Comparison of ENCODE assay signal across 8 cellular contexts in genomic region chr15:57591822-57592367, GRCh38. TPM values are rescaled to one million over a fixed set of nuclear protein-coding genes. Genes with fewer than 3 reads are reported as not detected.
A peak's percentile ranks its signal among the peaks of the same experiment; 100 is the strongest.
DNase-seq lines count a peak whose midpoint lies in the region; ATAC-seq and TF ChIP-seq lines count a peak whose summit lies in the region.

TSS of gene MYZAP (plus strand) at chr15:57591904. CDS start at chr15:57592035, 131 bp downstream.

- H3K4me3 Mint-ChIP-seq in activated naive CD4-positive, alpha-beta T cell treated with anti-CD3 and anti-CD28 coated beads, Interleukin-2, amount 50 U/mL, for 24 hours, result peak within 1 kb of the TSS; percentile 83

- H3K27me3 ChIP-seq in Panc1 (ENCODE audit: control insufficient read depth, insufficient read depth, low read length) (peaks cover 22% of the 10 kb centered on the region), heart right ventricle (peaks cover 0 to 19% (median 0%) of the 10 kb centered on the region in 7 donors)

- no peak within 1 kb of the TSS for H3K27ac ChIP-seq in Panc1 (ENCODE audit: low read length)
- H3K27ac ChIP-seq in heart right ventricle, result peak within 1 kb of the TSS; percentile 75 to 95 (median 91)

- no TSS peak for BruUV-seq in Panc1 (replicated peaks; lab: Mats Ljungman, UMichigan)

- H3K27ac Mint-ChIP-seq in activated naive CD4-positive, alpha-beta T cell treated with anti-CD3 and anti-CD28 coated beads, Interleukin-2, amount 50 U/mL, for 24 hours, result no peak within 1 kb of the TSS

- in situ Hi-C loops in Panc1 (cut with HindIII; ENCODE audit: low pct_unique_long_range_greater_than_20kb, low sequenced_read_pairs), result no loop called here

- peak; percentile 40 for DNase-seq in COLO668 (lab: John Stamatoyannopoulos, UW; ENCODE audit: unreplicated experiment)
- DNase-seq in Panc1 (ENCODE audit: low read depth, low spot score), result no peak
- DNase-seq in heart right ventricle, result peak; percentile 61 to 74
- peak; percentile 50 for DNase-seq in retina
- DNase-seq in NCI-H128 (lab: John Stamatoyannopoulos, UW; ENCODE audit: unreplicated experiment), result no peak

- peaks cover 3% of the 10 kb centered on the region for H3K36me3 Mint-ChIP-seq in activated naive CD4-positive, alpha-beta T cell treated with anti-CD3 and anti-CD28 coated beads, Interleukin-2, amount 50 U/mL, for 24 hours

- H3K36me3 ChIP-seq in Panc1 (ENCODE audit: control insufficient read depth, insufficient read depth, low read length), result peaks cover 2% of the 10 kb centered on the region; the same call in 1 of the 2 replicates
- H3K36me3 ChIP-seq in heart right ventricle, result no peaks in the 10 kb centered on the region

- H3K4me3 ChIP-seq in Panc1 (ENCODE audit: low read depth in 2 of 2, low read length in 2 of 2) (peak within 1 kb of the TSS; percentile 34 to 40), heart right ventricle (peak within 1 kb of the TSS; percentile 42 to 86 (median 78))

- TF ChIP-seq CTCF in Panc1 (IDR thresholded peaks at IDR 0.05) (no peak), heart right ventricle (IDR thresholded peaks at IDR 0.05) (peak in 1 of 9 donors; percentile 26)

- ATAC-seq in Panc1 (peak; percentile 86), heart right ventricle (peak; percentile 39 to 80 (median 62)), HG02678 (IDR thresholded peaks at IDR 0.05; ENCODE audit: unreplicated experiment) (no peak), HG02884 (IDR thresholded peaks at IDR 0.05; ENCODE audit: unreplicated experiment) (no peak)

- POLR2A ChIA-PET in Panc1 (lab: Charles Lee), result interaction anchor here (0.7 kb wide), 1 partner anchor 1393 kb away, joined by 6 read pairs; no protein-coding TSS in a partner anchor

- no peaks in the 10 kb centered on the region for H3K9me3 Mint-ChIP-seq in activated naive CD4-positive, alpha-beta T cell treated with anti-CD3 and anti-CD28 coated beads, Interleukin-2, amount 50 U/mL, for 24 hours

- H3K27me3 Mint-ChIP-seq in activated naive CD4-positive, alpha-beta T cell treated with anti-CD3 and anti-CD28 coated beads, Interleukin-2, amount 50 U/mL, for 24 hours, result peaks cover 5% of the 10 kb centered on the region

- CTCF ChIA-PET in Panc1 (lab: Charles Lee), result no interaction called here

- H3K4me1 Mint-ChIP-seq in activated naive CD4-positive, alpha-beta T cell treated with anti-CD3 and anti-CD28 coated beads, Interleukin-2, amount 50 U/mL, for 24 hours, result peaks cover 48% of the 10 kb centered on the region

- intact Hi-C loops in Panc1 (cut with micrococcal nuclease; ENCODE audit: unreplicated experiment) (no loop called here), heart right ventricle (cut with DNase I) (loop anchor here in 3 of 10 donors (1.0 to 2.0 kb wide), 3 partner anchors 23 to 29 kb away; no protein-coding TSS in a partner anchor)

- H3K4me1 ChIP-seq in Panc1 (ENCODE audit: control insufficient read depth, insufficient read depth, low read length), result no peaks in the 10 kb centered on the region
- peaks cover 3 to 69% (median 34%) of the 10 kb centered on the region in 9 donors for H3K4me1 ChIP-seq in heart right ventricle

- whole genome bisulfite sequencing in heart right ventricle, 2 donors, result 1 to 2% methylated on average over 40 to 58 of the region's 58 CpGs

- H3K9me3 ChIP-seq in Panc1 (ENCODE audit: control insufficient read depth, insufficient read depth, low read depth, low read length) (no peaks in the 10 kb centered on the region), heart right ventricle (no peaks in the 10 kb centered on the region)

RNA-seq across cellular contexts. Expression of gene MYZAP, which starts in this region (rescaled TPM):
- 1.1 TPM for total RNA-seq in Panc1 (2021; ENCODE audit: unreplicated experiment)
- 0.50 TPM for polyA plus RNA-seq in Panc1 (2012; ENCODE audit: insufficient read length)
- 1,000 to 10,000 TPM in 4 of 10 donors, 100 to 1,000 TPM in 6; 505 to 1,280 (median 954) TPM for total RNA-seq in heart right ventricle
- polyA plus RNA-seq in heart right ventricle, result 100 to 1,000 TPM; 197 to 303 TPM

Comparison
In these comparisons a context has a peak if more than half of its experiments do, and no peak if none do; other contexts are left out.
1. RNA of gene MYZAP (total RNA-seq): 505 to 1,280 TPM in heart right ventricle; 1.1 TPM in Panc1 (single experiment); every median in the first group is over 100 times any median in the second.
2. DNase-seq: peak in COLO668 (single experiment), heart right ventricle (2 of 2) and retina (single experiment); none in Panc1 (single experiment) and NCI-H128 (single experiment).
3. ATAC-seq: peak in Panc1 (single experiment) and heart right ventricle (8 of 8); none in HG02678 (single experiment) and HG02884 (single experiment).